Comparison of ENCODE assay signal across 20 cellular contexts in the genomic region with DNA sequence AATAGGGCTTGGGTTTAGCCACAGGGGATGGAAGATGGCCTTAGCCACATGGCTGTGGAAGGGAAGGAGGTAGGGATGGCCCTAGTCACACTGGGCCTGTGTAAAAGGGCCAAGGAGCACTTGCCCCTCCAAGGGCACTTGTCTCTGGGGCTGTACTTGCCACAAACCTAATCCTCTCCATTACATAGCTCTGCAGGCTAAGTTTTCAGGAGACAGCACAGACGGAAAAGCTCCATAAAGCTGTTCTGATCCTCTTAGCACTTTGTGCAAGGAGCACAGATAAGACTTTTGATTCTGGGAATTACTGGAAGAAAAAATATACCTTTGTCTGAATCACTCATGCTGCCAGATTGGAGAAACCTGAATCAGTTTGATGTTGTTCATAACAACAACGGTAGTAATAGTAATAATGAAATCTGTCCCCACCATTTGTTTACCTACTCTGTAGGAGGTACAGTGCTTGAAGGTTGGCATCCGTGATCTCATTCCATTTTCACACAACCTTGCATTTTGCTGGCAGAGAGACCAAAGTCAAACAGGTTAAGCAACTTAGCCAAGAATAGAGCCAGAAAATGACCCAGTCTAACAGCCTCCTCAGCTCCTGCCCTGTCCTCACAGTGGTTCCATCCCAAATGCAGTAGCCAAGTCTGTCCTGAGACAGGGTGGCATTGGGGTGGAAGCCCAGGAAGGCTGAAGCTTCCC.
DNase-seq lines count a peak whose midpoint lies in the region; FAIRE-seq and TF ChIP-seq lines count a peak whose summit lies in the region.
"Had no signal": no experiment of that assay in that cellular context is flagged by ENCODE, and none has a peak within 500 bp of the region (broad histone marks: within the 10 kb centered on the region; RNA-seq: fewer than 3 reads in every experiment).

No MANE protein-coding gene starts in this region.

- no peaks in the 10 kb centered on the region for H3K9me3 Mint-ChIP-seq in activated naive CD4-positive, alpha-beta T cell treated with anti-CD3 and anti-CD28 coated beads, Interleukin-2, amount 10 ng/mL, durations not matched to agents 7 days and 5 days
- H3K9me3 Mint-ChIP-seq: activated naive CD8-positive, alpha-beta T cell treated with anti-CD3 and anti-CD28 coated beads for 36 hours; effector memory CD8-positive, alpha-beta T cell; stimulated activated naive CD8-positive, alpha-beta T cell treated with anti-CD3 and anti-CD28 coated beads, Interleukin-15, amount 100 ng/mL, for 72 hours had no signal

- no peak for FAIRE-seq in bronchial epithelial cell (lab: Jason Lieb, UNC)

- no peak overlapping the region for H2AFZ ChIP-seq in parathyroid adenoma
- H2AFZ ChIP-seq: GM23248 had no signal

- no peaks in the 10 kb centered on the region for H3K9me3 ChIP-seq in parathyroid adenoma (ENCODE audit: control insufficient read depth, low read length)
- H3K9me3 ChIP-seq: mucosa of descending colon, spleen had no signal

- no peaks in the 10 kb centered on the region for H3K36me3 Mint-ChIP-seq in activated naive CD4-positive, alpha-beta T cell treated with anti-CD3 and anti-CD28 coated beads, Interleukin-2, amount 10 ng/mL, durations not matched to agents 7 days and 5 days
- H3K36me3 Mint-ChIP-seq: activated naive CD8-positive, alpha-beta T cell treated with anti-CD3 and anti-CD28 coated beads for 36 hours had no signal

- H3K36me3 ChIP-seq in bronchial epithelial cell (ENCODE audit: control insufficient read depth, insufficient read depth, low read length) (no peaks in the 10 kb centered on the region), parathyroid adenoma (ENCODE audit: control insufficient read depth, insufficient read depth, low read length) (no peaks in the 10 kb centered on the region)
- H3K36me3 ChIP-seq: cardiac muscle cell, spleen had no signal

- no peak overlapping the region for H3K9ac ChIP-seq in parathyroid adenoma
- H3K9ac ChIP-seq: GM23248 had no signal

- H3K27me3 ChIP-seq in bronchial epithelial cell (ENCODE audit: control insufficient read depth, insufficient read depth, low read length): no peaks in the 10 kb centered on the region
- no peaks in the 10 kb centered on the region for H3K27me3 ChIP-seq in parathyroid adenoma (ENCODE audit: control insufficient read depth, insufficient read depth, low read length)
- H3K27me3 ChIP-seq: cardiac muscle cell, spleen had no signal

- no peak for TF ChIP-seq CTCF in bronchial epithelial cell (IDR thresholded peaks at IDR 0.05; ENCODE audit: insufficient read depth, low read length, severe bottlenecking)
- no peak for TF ChIP-seq CTCF in parathyroid adenoma (IDR thresholded peaks at IDR 0.05)

- CTCF ChIA-PET in activated naive CD4-positive, alpha-beta T cell treated with anti-CD3 and anti-CD28 coated beads, Interleukin-2, amount 10 ng/mL, durations not matched to agents 7 days and 5 days (lab: Charles Lee): no interaction called here

- H3K4me3 ChIP-seq in bronchial epithelial cell (ENCODE audit: low read depth, low read length) (no peak overlapping the region), parathyroid adenoma (ENCODE audit: low read depth, low read length) (no peak overlapping the region)
- H3K4me3 ChIP-seq: cardiac muscle cell, GM23248, mucosa of descending colon, spleen had no signal

- no peak overlapping the region for H3K27ac ChIP-seq in parathyroid adenoma
- H3K27ac ChIP-seq: cardiac muscle cell, GM23248, spleen had no signal

- H3K79me2 ChIP-seq in parathyroid adenoma: no peaks in the 10 kb centered on the region

- no peaks in the 10 kb centered on the region for H3K4me1 Mint-ChIP-seq in activated naive CD4-positive, alpha-beta T cell treated with anti-CD3 and anti-CD28 coated beads, Interleukin-2, amount 10 ng/mL, durations not matched to agents 7 days and 5 days
- H3K4me1 Mint-ChIP-seq: activated naive CD8-positive, alpha-beta T cell treated with anti-CD3 and anti-CD28 coated beads for 36 hours; stimulated activated naive CD8-positive, alpha-beta T cell treated with anti-CD3 and anti-CD28 coated beads, Interleukin-15, amount 100 ng/mL, for 72 hours had no signal

- DNase-seq in ELF-1 (ENCODE audit: low read depth, low spot score) (peak; percentile 23), NCI-H2196 (lab: John Stamatoyannopoulos, UW; ENCODE audit: unreplicated experiment) (peak; percentile 72), bronchial epithelial cell (ENCODE audit: low read depth) (peak; percentile 83), NCI-H524 treated with DMSO at 0.1 percent for 48 hours (lab: John Stamatoyannopoulos, UW) (no peak)
- DNase-seq in activated naive CD4-positive, alpha-beta T cell treated with anti-CD3 and anti-CD28 coated beads, Interleukin-2, amount 10 ng/mL, durations not matched to agents 7 days and 5 days: no peak
- no peak for DNase-seq in activated CD4-positive, CD25-positive, alpha-beta regulatory T cell treated with anti-CD3 and anti-CD28 coated beads, Interleukin-2, amount 50 U/mL, for 72 hours
- DNase-seq in activated naive CD4-positive, alpha-beta T cell (lab: John Stamatoyannopoulos, UW): no peak
- DNase-seq: activated naive CD8-positive, alpha-beta T cell treated with anti-CD3 and anti-CD28 coated beads for 36 hours; effector memory CD8-positive, alpha-beta T cell; foreskin melanocyte; GM23248; IMR-90; mucosa of descending colon; NCI-H1105 treated with DMSO at 0.1 percent for 48 hours; RPMI8226; spleen; stimulated activated naive CD8-positive, alpha-beta T cell treated with anti-CD3 and anti-CD28 coated beads, Interleukin-15, amount 100 ng/mL, for 72 hours; T-helper 1 cell had no signal

- peaks cover 3% of the 10 kb centered on the region for H3K27me3 Mint-ChIP-seq in activated naive CD4-positive, alpha-beta T cell treated with anti-CD3 and anti-CD28 coated beads, Interleukin-2, amount 10 ng/mL, durations not matched to agents 7 days and 5 days
- H3K27me3 Mint-ChIP-seq: activated naive CD8-positive, alpha-beta T cell treated with anti-CD3 and anti-CD28 coated beads for 36 hours had no signal

- H3K27ac Mint-ChIP-seq in activated naive CD4-positive, alpha-beta T cell treated with anti-CD3 and anti-CD28 coated beads, Interleukin-2, amount 10 ng/mL, durations not matched to agents 7 days and 5 days: no peak overlapping the region
- H3K27ac Mint-ChIP-seq: activated naive CD8-positive, alpha-beta T cell treated with anti-CD3 and anti-CD28 coated beads for 36 hours; effector memory CD8-positive, alpha-beta T cell; stimulated activated naive CD8-positive, alpha-beta T cell treated with anti-CD3 and anti-CD28 coated beads, Interleukin-15, amount 100 ng/mL, for 72 hours had no signal

- H3K4me2 ChIP-seq in parathyroid adenoma (ENCODE audit: low read length): peak overlapping the region; percentile 39

- H3K4me1 ChIP-seq in parathyroid adenoma: peaks cover 16% of the 10 kb centered on the region
- H3K4me1 ChIP-seq: spleen had no signal

- no peak overlapping the region for H3K4me3 Mint-ChIP-seq in activated naive CD4-positive, alpha-beta T cell treated with anti-CD3 and anti-CD28 coated beads, Interleukin-2, amount 10 ng/mL, durations not matched to agents 7 days and 5 days
- H3K4me3 Mint-ChIP-seq: activated naive CD8-positive, alpha-beta T cell treated with anti-CD3 and anti-CD28 coated beads for 36 hours; effector memory CD8-positive, alpha-beta T cell; stimulated activated naive CD8-positive, alpha-beta T cell treated with anti-CD3 and anti-CD28 coated beads, Interleukin-15, amount 100 ng/mL, for 72 hours had no signal

Comparison
In these comparisons a context has a peak if more than half of its experiments do, and no peak if none do; other contexts are left out.
1. DNase-seq: peak in ELF-1 (single experiment), NCI-H2196 (single experiment) and bronchial epithelial cell (single experiment); none in activated naive CD4-positive, alpha-beta T cell treated with anti-CD3 and anti-CD28 coated beads, Interleukin-2, amount 10 ng/mL, durations not matched to agents 7 days and 5 days (single experiment), activated CD4-positive, CD25-positive, alpha-beta regulatory T cell treated with anti-CD3 and anti-CD28 coated beads, Interleukin-2, amount 50 U/mL, for 72 hours (single experiment), activated naive CD4-positive, alpha-beta T cell (0 of 4) and NCI-H524 treated with DMSO at 0.1 percent for 48 hours (single experiment).